In the genomic region with DNA sequence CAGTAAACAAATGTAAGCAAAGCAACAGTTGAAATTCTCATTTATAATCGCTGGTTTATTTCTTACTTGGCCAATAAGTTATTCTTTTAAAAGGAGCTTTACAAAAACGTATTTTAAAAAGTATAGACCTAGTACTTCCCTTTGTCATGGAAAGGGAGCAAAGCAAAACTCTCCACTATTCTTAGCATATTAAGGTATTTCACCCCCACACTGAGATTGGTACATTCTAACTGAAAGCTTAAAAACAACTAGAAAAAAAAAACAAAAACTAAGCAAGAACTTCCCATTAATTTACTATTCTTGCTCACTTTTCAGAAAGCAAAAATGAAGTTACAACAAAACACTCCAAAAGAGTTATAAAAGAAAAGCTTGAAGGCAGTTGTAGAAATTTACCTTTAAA, we compare ENCODE assay signal across 8 cellular contexts. TPM values are rescaled to one million over a fixed set of nuclear protein-coding genes. Genes with fewer than 3 reads are reported as not detected.
DNase-seq lines count a peak whose midpoint lies in the region; ATAC-seq and TF ChIP-seq lines count a peak whose summit lies in the region.

No MANE protein-coding gene starts in this region.

- H3K36me3 Mint-ChIP-seq in CD14-positive monocyte (peaks cover 20 to 25% of the 10 kb centered on the region in 2 donors), nephron progenitor cell (ENCODE audit: low read depth) (peaks cover 32% of the 10 kb centered on the region)

- no peaks in the 10 kb centered on the region for H3K27me3 Mint-ChIP-seq in CD14-positive monocyte (ENCODE audit: low read depth in 3 of 3)
- no peaks in the 10 kb centered on the region for H3K27me3 Mint-ChIP-seq in nephron progenitor cell (ENCODE audit: low read depth, poor library complexity)

- TF ChIP-seq CTCF in CD14-positive monocyte (IDR thresholded peaks at IDR 0.05): no peak
- no peak for TF ChIP-seq CTCF in nephron progenitor cell (IDR thresholded peaks at IDR 0.05)

- DNase-seq in CD14-positive monocyte (ENCODE audit: low spot score) (no peak), NAMALWA (ENCODE audit: low spot score) (peak; percentile 12), nephron progenitor cell (no peak), germinal center (ENCODE audit: low spot score) (no peak), NCI-H1694 treated with DMSO at 0.1 percent for 48 hours (lab: John Stamatoyannopoulos, UW) (no peak), RPMI8226 (no peak)

- H3K9me3 ChIP-seq in ectodermal cell (ENCODE audit: control insufficient read depth, low read length): no peaks in the 10 kb centered on the region

- ATAC-seq in HG03378 (IDR thresholded peaks at IDR 0.05; ENCODE audit: unreplicated experiment): no peak

- H3K4me3 Mint-ChIP-seq in CD14-positive monocyte (peak overlapping the region; percentile 95 to 97), nephron progenitor cell (peak overlapping the region; percentile 97)

- peaks cover 3% of the 10 kb centered on the region for H3K4me1 ChIP-seq in ectodermal cell (ENCODE audit: control insufficient read depth, insufficient read depth, low read length)

- no peaks in the 10 kb centered on the region for H3K9me3 Mint-ChIP-seq in CD14-positive monocyte
- peaks cover 11% of the 10 kb centered on the region for H3K9me3 Mint-ChIP-seq in nephron progenitor cell

- H3K27me3 ChIP-seq in ectodermal cell (ENCODE audit: control insufficient read depth, insufficient read depth, low read length, poor library complexity, severe bottlenecking): no peaks in the 10 kb centered on the region

- 10 to 30% methylated on average over 1 to 2 of the region's 2 CpGs for WGBS in ectodermal cell, 2 experiments

- H3K4me1 Mint-ChIP-seq in CD14-positive monocyte: peaks cover 56% of the 10 kb centered on the region
- peaks cover 27% of the 10 kb centered on the region for H3K4me1 Mint-ChIP-seq in nephron progenitor cell

- H3K27ac Mint-ChIP-seq in CD14-positive monocyte (peak overlapping the region; percentile 98 to 100 (median 99)), nephron progenitor cell (peak overlapping the region; percentile 98)

- H3K27ac ChIP-seq in ectodermal cell (ENCODE audit: insufficient read depth, low read depth, low read length, poor library complexity, severe bottlenecking): no peak overlapping the region

- peaks cover 12% of the 10 kb centered on the region for H3K36me3 ChIP-seq in ectodermal cell (ENCODE audit: control insufficient read depth, insufficient read depth, low read length)

- intact Hi-C loops in CD14-positive monocyte (cut with micrococcal nuclease): no loop called here

- H3K4me3 ChIP-seq in ectodermal cell (ENCODE audit: insufficient read depth, low read depth, low read length): peak overlapping the region; percentile 98

RNA-seq across cellular contexts. Expression of gene ATG3, which starts 1.4 kb away (rescaled TPM):
- 100 to 1,000 TPM; 226 to 288 TPM for polyA plus RNA-seq in CD14-positive monocyte
- 47.5 TPM for polyA plus RNA-seq in ectodermal cell (2013, experiment 1 of 4)
- polyA plus RNA-seq in ectodermal cell (2013, experiment 2 of 4): 39.3 TPM
- polyA plus RNA-seq in ectodermal cell (2013, experiment 3 of 4): 41.8 TPM
- polyA plus RNA-seq in ectodermal cell (2013, experiment 4 of 4): 48.7 TPM

RNA-seq across cellular contexts. Expression of gene SLC35A5, which starts 1.5 kb away (rescaled TPM):
- 10 to 100 TPM; 61.3 to 74.1 TPM for polyA plus RNA-seq in CD14-positive monocyte
- polyA plus RNA-seq in ectodermal cell (2013, experiment 1 of 4): 46.2 TPM
- polyA plus RNA-seq in ectodermal cell (2013, experiment 2 of 4): 58.8 TPM
- 45.3 TPM for polyA plus RNA-seq in ectodermal cell (2013, experiment 3 of 4)
- polyA plus RNA-seq in ectodermal cell (2013, experiment 4 of 4): 59.5 TPM
